In genomic region chr9:15522130-15522755, GRCh38 we compare ENCODE assay signal across 21 cellular contexts.
"Had no signal": no experiment of that assay in that cellular context is flagged by ENCODE, and none has a peak within 500 bp of the region (broad histone marks: within the 10 kb centered on the region; RNA-seq: fewer than 3 reads in every experiment).

No MANE protein-coding gene starts in this region.

- DNase-seq: effector memory CD4-positive, alpha-beta T cell; heart left ventricle; hippocampal formation; left colon; nucleus accumbens; ovary; sigmoid colon; stimulated activated CD4-positive, alpha-beta T cell treated with anti-CD3 and anti-CD28 coated beads, Interleukin-2, amount 100 ng/mL, for 24 hours; stimulated activated CD4-positive, alpha-beta T cell treated with anti-CD3 and anti-CD28 coated beads, Interleukin-4, amount 100 ng/mL, for 4 hours; stimulated activated naive CD4-positive, alpha-beta T cell; stomach; substantia nigra; transverse colon had no signal

- H3K36me3 ChIP-seq: heart left ventricle, neural progenitor cell, ovary, right atrium auricular region, sigmoid colon, stomach, thoracic aorta, transverse colon had no signal

- H3K9me3 ChIP-seq: heart left ventricle, ovary, right atrium auricular region, sigmoid colon, stomach, thoracic aorta, transverse colon had no signal

- H3K4me3 Mint-ChIP-seq: memory B cell; mesothelial cell of epicardium; natural killer cell treated with Interleukin-12 subunit alpha and Interleukin-12 subunit beta and Interleukin-15 and Interleukin-18, amount 100 ng/mL, for 72 hours; neural progenitor cell had no signal

- H3K27me3 ChIP-seq: heart left ventricle, neural progenitor cell, ovary, right atrium auricular region, sigmoid colon, stomach, transverse colon had no signal

- H3K4me3 ChIP-seq: heart left ventricle, neural progenitor cell, ovary, right atrium auricular region, sigmoid colon, skin epidermis, stomach, thoracic aorta, transverse colon had no signal

- H3K9ac ChIP-seq: neural progenitor cell had no signal

- H3K27ac Mint-ChIP-seq: memory B cell; mesothelial cell of epicardium; natural killer cell treated with Interleukin-12 subunit alpha and Interleukin-12 subunit beta and Interleukin-15 and Interleukin-18, amount 100 ng/mL, for 72 hours; neural progenitor cell had no signal

- H3K27ac ChIP-seq: heart left ventricle, neural progenitor cell, ovary, right atrium auricular region, sigmoid colon, skin epidermis, stomach, thoracic aorta, transverse colon had no signal

- H3K36me3 Mint-ChIP-seq: memory B cell; mesothelial cell of epicardium; natural killer cell treated with Interleukin-12 subunit alpha and Interleukin-12 subunit beta and Interleukin-15 and Interleukin-18, amount 100 ng/mL, for 72 hours; neural progenitor cell had no signal

- ATAC-seq: esophagus mucosa; heart left ventricle; left colon; natural killer cell treated with Interleukin-12 subunit alpha and Interleukin-12 subunit beta and Interleukin-15 and Interleukin-18, amount 100 ng/mL, for 72 hours had no signal

- H3K4me1 ChIP-seq: heart left ventricle, right atrium auricular region, sigmoid colon, stomach, transverse colon had no signal

- H3K9me3 Mint-ChIP-seq: memory B cell; mesothelial cell of epicardium; natural killer cell treated with Interleukin-12 subunit alpha and Interleukin-12 subunit beta and Interleukin-15 and Interleukin-18, amount 100 ng/mL, for 72 hours; neural progenitor cell had no signal

- H3K4me1 Mint-ChIP-seq: memory B cell, neural progenitor cell had no signal
